In genomic region chr9:105205787-105206511, GRCh38 we compare ENCODE assay signal across 12 cellular contexts. TPM values are rescaled to one million over a fixed set of nuclear protein-coding genes. Genes with fewer than 3 reads are reported as not detected.
DNase-seq lines count a peak whose midpoint lies in the region; TF ChIP-seq lines count a peak whose summit lies in the region.
"Had no signal": no experiment of that assay in that cellular context is flagged by ENCODE, and none has a peak within 500 bp of the region (broad histone marks: within the 10 kb centered on the region; RNA-seq: fewer than 3 reads in every experiment).

No MANE protein-coding gene starts in this region.

- H3K36me3 ChIP-seq in mammary epithelial cell (ENCODE audit: insufficient read depth, low read length): no peaks in the 10 kb centered on the region
- no peaks in the 10 kb centered on the region for H3K36me3 ChIP-seq in vagina

- H3K4me1 ChIP-seq in mammary epithelial cell (ENCODE audit: insufficient read depth, low read length) (no peaks in the 10 kb centered on the region), vagina (peaks cover 22% of the 10 kb centered on the region)

- no peak overlapping the region for H3K9ac ChIP-seq in mammary epithelial cell (ENCODE audit: insufficient read depth, low read length)

- no peaks in the 10 kb centered on the region for H3K36me3 Mint-ChIP-seq in MCF 10A (ENCODE audit: insufficient read depth, unreplicated experiment)
- H3K36me3 Mint-ChIP-seq in activated naive CD4-positive, alpha-beta T cell treated with anti-CD3 and anti-CD28 coated beads for 36 hours (ENCODE audit: low read depth): no peaks in the 10 kb centered on the region

- no peak for TF ChIP-seq CTCF in MCF 10A (IDR thresholded peaks at IDR 0.05; ENCODE audit: unreplicated experiment)
- TF ChIP-seq CTCF in mammary epithelial cell (conservative IDR thresholded peaks at IDR 0.05 in 1 of 2, IDR thresholded peaks at IDR 0.05 in 1 of 2; ENCODE audit: extremely low read depth in 1 of 2, insufficient read depth in 1 of 2, low read depth in 1 of 2, low read length in 2 of 2): no peak
- TF ChIP-seq CTCF in vagina (IDR thresholded peaks at IDR 0.05): no peak

- intact Hi-C loops in MCF 10A (cut with micrococcal nuclease): no loop called here
- intact Hi-C loops in mammary epithelial cell (cut with micrococcal nuclease): no loop called here
- intact Hi-C loops in vagina (cut with DNase I): loop anchor here (5.0 kb wide), 1 partner anchor 51 kb away; no protein-coding TSS in a partner anchor
- intact Hi-C loops in activated naive CD4-positive, alpha-beta T cell treated with anti-CD3 and anti-CD28 coated beads for 36 hours (cut with micrococcal nuclease): no loop called here

- no peaks in the 10 kb centered on the region for H4K20me1 ChIP-seq in mammary epithelial cell (ENCODE audit: insufficient read depth, low read length)

- POLR2A ChIA-PET in MCF 10A (lab: Yijun Ruan, JAX): interaction anchor here (0.9 to 1.7 kb wide), 5 partner anchors 10 to 396 kb away, joined by 3 to 8 read pairs (median 4); partner anchors contain the start of gene SLC44A1

- BruUV-seq in MCF 10A (replicated peaks; lab: Mats Ljungman, UMichigan): no TSS peak
- no TSS peak for BruUV-seq in mammary epithelial cell (replicated peaks; lab: Mats Ljungman, UMichigan)

- H3K27ac Mint-ChIP-seq in MCF 10A (ENCODE audit: low read depth, unreplicated experiment): peak overlapping the region; percentile 88
- no peak overlapping the region for H3K27ac Mint-ChIP-seq in activated naive CD4-positive, alpha-beta T cell treated with anti-CD3 and anti-CD28 coated beads for 36 hours

- dilution Hi-C loops in mammary epithelial cell (cut with HindIII; ENCODE audit: low sequenced_read_pairs): no loop called here

- H3K79me2 ChIP-seq in mammary epithelial cell (ENCODE audit: insufficient read depth, low read length): no peaks in the 10 kb centered on the region

- H3K4me2 ChIP-seq in mammary epithelial cell (ENCODE audit: insufficient read depth, low read depth, low read length): no peak overlapping the region

- 50% methylated on average over 2 of the region's 2 CpGs for WGBS in mammary epithelial cell (ENCODE audit: low coverage, missing lambda C conversion rate)

- H3K9me3 Mint-ChIP-seq in MCF 10A (ENCODE audit: unreplicated experiment): no peaks in the 10 kb centered on the region
- no peaks in the 10 kb centered on the region for H3K9me3 Mint-ChIP-seq in activated naive CD4-positive, alpha-beta T cell treated with anti-CD3 and anti-CD28 coated beads for 36 hours

- no peak overlapping the region for H2AFZ ChIP-seq in mammary epithelial cell (ENCODE audit: low read depth, low read length)

- H3K27me3 ChIP-seq in mammary epithelial cell (ENCODE audit: insufficient read depth, low read length) (no peaks in the 10 kb centered on the region), vagina (no peaks in the 10 kb centered on the region)

- CTCF ChIA-PET in MCF 10A (lab: Yijun Ruan, JAX): interaction anchor here (0.6 to 1.3 kb wide), 5 partner anchors 46 to 310 kb away, joined by 3 to 5 read pairs (median 4); no protein-coding TSS in a partner anchor
- CTCF ChIA-PET in mammary epithelial cell (lab: Charles Lee; ENCODE audit: low non-redundant PET): no interaction called here
- CTCF ChIA-PET in activated naive CD4-positive, alpha-beta T cell treated with anti-CD3 and anti-CD28 coated beads for 36 hours (lab: Charles Lee): no interaction called here

- TF ChIP-seq POLR2A in vagina (IDR thresholded peaks at IDR 0.05): no peak

- peaks cover 34% of the 10 kb centered on the region for H3K4me1 Mint-ChIP-seq in MCF 10A (ENCODE audit: insufficient read depth, unreplicated experiment)
- no peaks in the 10 kb centered on the region for H3K4me1 Mint-ChIP-seq in activated naive CD4-positive, alpha-beta T cell treated with anti-CD3 and anti-CD28 coated beads for 36 hours (ENCODE audit: low read depth)

- H3K27me3 Mint-ChIP-seq in MCF 10A (ENCODE audit: insufficient read depth, unreplicated experiment): no peaks in the 10 kb centered on the region
- no peaks in the 10 kb centered on the region for H3K27me3 Mint-ChIP-seq in activated naive CD4-positive, alpha-beta T cell treated with anti-CD3 and anti-CD28 coated beads for 36 hours (ENCODE audit: low read depth)

- H3K4me3 ChIP-seq in mammary epithelial cell (replicated peaks in 1 of 3; ENCODE audit: insufficient read depth in 1 of 3, low read depth in 2 of 3, low read length in 3 of 3): no peak overlapping the region
- no peak overlapping the region for H3K4me3 ChIP-seq in vagina
- H3K4me3 ChIP-seq: GM12878 had no signal

- H3K4me3 Mint-ChIP-seq in MCF 10A (ENCODE audit: unreplicated experiment): no peak overlapping the region
- no peak overlapping the region for H3K4me3 Mint-ChIP-seq in activated naive CD4-positive, alpha-beta T cell treated with anti-CD3 and anti-CD28 coated beads for 36 hours

- DNase-seq in MCF 10A (ENCODE audit: unreplicated experiment): peak; percentile 90
- DNase-seq in mammary epithelial cell: no peak
- peak; percentile 96 for DNase-seq in fibroblast of gingiva (ENCODE audit: low read depth)
- DNase-seq in myocyte (ENCODE audit: low read depth): peak; percentile 69
- peak in 1 of 2 donors; percentile 92 for DNase-seq in vagina (ENCODE audit: extremely low spot score in 2 of 2)
- DNase-seq in activated T-cell treated with anti-CD3 and anti-CD28 coated beads, Interleukin-2, amount 50 U/mL, for 48 hours: no peak
- no peak for DNase-seq in activated naive CD4-positive, alpha-beta T cell treated with anti-CD3 and anti-CD28 coated beads for 36 hours
- DNase-seq in SHP77 (lab: John Stamatoyannopoulos, UW): no peak
- DNase-seq: ACHN, NCI-H2081 treated with DMSO at 0.1 percent for 48 hours, SW 1271 had no signal

- H3K9me3 ChIP-seq in mammary epithelial cell (replicated peaks; ENCODE audit: insufficient read depth, low read length) (no peaks in the 10 kb centered on the region), vagina (no peaks in the 10 kb centered on the region)

- in situ Hi-C loops in mammary epithelial cell (cut with MboI; ENCODE audit: low sequenced_read_pairs in 2 of 2): no loop called here

- H3K27ac ChIP-seq in mammary epithelial cell (ENCODE audit: insufficient read depth, low read depth, low read length) (no peak overlapping the region), vagina (peak overlapping the region; percentile 60)

RNA-seq across cellular contexts. Expression of gene SLC44A1, which starts 38.5 kb away (rescaled TPM):
- total RNA-seq in MCF 10A (2022): 15.2 and 15.9 TPM in 2 replicates
- total RNA-seq in mammary epithelial cell: 10 to 100 TPM; 29.1 to 35.7 TPM
- 19.0 TPM for polyA plus RNA-seq in mammary epithelial cell
- 77.1 TPM for polyA minus RNA-seq in mammary epithelial cell
- total RNA-seq in myocyte: 51.7 and 55.5 TPM in 2 replicates
- 23.0 TPM for polyA plus RNA-seq in myocyte (2012)
- 67.3 TPM for total RNA-seq in vagina
- total RNA-seq in activated naive CD4-positive, alpha-beta T cell treated with anti-CD3 and anti-CD28 coated beads for 36 hours: 10 to 100 TPM; 17.6 to 18.6 TPM

Comparison
In these comparisons a context has a peak if more than half of its experiments do, and no peak if none do; other contexts are left out.
1. DNase-seq: peak in MCF 10A (single experiment), fibroblast of gingiva (single experiment) and myocyte (single experiment); none in mammary epithelial cell (single experiment), activated T-cell treated with anti-CD3 and anti-CD28 coated beads, Interleukin-2, amount 50 U/mL, for 48 hours (0 of 2), activated naive CD4-positive, alpha-beta T cell treated with anti-CD3 and anti-CD28 coated beads for 36 hours (single experiment) and SHP77 (0 of 2).